30 cellular contexts compared by ENCODE assay signal in genomic region chr2:56195563-56195962, GRCh38. TPM values are rescaled to one million over a fixed set of nuclear protein-coding genes. Genes with fewer than 3 reads are reported as not detected.
DNase-seq lines count a peak whose midpoint lies in the region; ATAC-seq, FAIRE-seq and TF ChIP-seq lines count a peak whose summit lies in the region.
"Had no signal": no experiment of that assay in that cellular context is flagged by ENCODE, and none has a peak within 500 bp of the region (broad histone marks: within the 10 kb centered on the region; RNA-seq: fewer than 3 reads in every experiment).

No MANE protein-coding gene starts in this region.

- H3K4me1 ChIP-seq in ACC112 (ENCODE audit: control insufficient read depth, insufficient read depth, low read length, unreplicated experiment) (peaks cover 8% of the 10 kb centered on the region), GM23338 (ENCODE audit: insufficient read depth) (no peaks in the 10 kb centered on the region), astrocyte (ENCODE audit: insufficient read depth, low read length) (no peaks in the 10 kb centered on the region)
- H3K4me1 ChIP-seq: BLaER1, Peyer's patch, spleen, transverse colon had no signal

- H3K9me2 ChIP-seq in GM23338 (ENCODE audit: insufficient read depth): no peaks in the 10 kb centered on the region

- no peak for ATAC-seq in GM23338
- ATAC-seq: activated CD8-positive, alpha-beta memory T cell treated with anti-CD3 and anti-CD28 coated beads, Interleukin-2, amount 10 ng/mL, durations not matched to agents 7 days and 5 days; activated T-cell treated with anti-CD3 and anti-CD28 coated beads, Interleukin-2, amount 50 U/mL, for 72 hours; natural killer cell; WTC11 had no signal

- no peaks in the 10 kb centered on the region for H3K9me3 ChIP-seq in astrocyte (ENCODE audit: insufficient read depth, low read depth, low read length)
- H3K9me3 ChIP-seq: BLaER1, Peyer's patch, spleen, transverse colon had no signal

- H3K4me3 Mint-ChIP-seq in GM23338: no peak overlapping the region
- H3K4me3 Mint-ChIP-seq in astrocyte (ENCODE audit: unreplicated experiment): no peak overlapping the region
- H3K4me3 Mint-ChIP-seq in CD14-positive monocyte: no peak overlapping the region
- H3K4me3 Mint-ChIP-seq: activated CD8-positive, alpha-beta memory T cell treated with anti-CD3 and anti-CD28 coated beads, Interleukin-2, amount 10 ng/mL, durations not matched to agents 7 days and 5 days; activated T-cell treated with anti-CD3 and anti-CD28 coated beads, Interleukin-2, amount 50 U/mL, for 72 hours; dendritic cell treated with granulocyte-macrophage colony-stimulating factor and Interleukin-4, amounts not matched to agents 40 ng/mL and 50 ng/mL, for 4 days; natural killer cell; WTC11 had no signal

- no peak for TF ChIP-seq CTCF in GM23338 (conservative IDR thresholded peaks at IDR 0.05; ENCODE audit: low read depth in 2 of 2)
- TF ChIP-seq CTCF in astrocyte (IDR thresholded peaks at IDR 0.05; ENCODE audit: insufficient read depth, low read depth, low read length): no peak
- no peak for TF ChIP-seq CTCF in fibroblast of villous mesenchyme (IDR thresholded peaks at IDR 0.05; ENCODE audit: insufficient read depth, low read depth, low read length)
- no peak for TF ChIP-seq CTCF in CD14-positive monocyte (IDR thresholded peaks at IDR 0.05)

- peak; percentile 20 for FAIRE-seq in astrocyte (lab: Jason Lieb, UNC)
- FAIRE-seq: endometrium, GM12891, kidney had no signal

- no peaks in the 10 kb centered on the region for H3K79me2 ChIP-seq in ACC112 (ENCODE audit: control insufficient read depth, insufficient read depth, low read length, unreplicated experiment)
- no peaks in the 10 kb centered on the region for H3K79me2 ChIP-seq in GM23338 (replicated peaks; ENCODE audit: insufficient read depth)
- H3K79me2 ChIP-seq in astrocyte (ENCODE audit: insufficient read depth, low read length): no peaks in the 10 kb centered on the region

- no peaks in the 10 kb centered on the region for H3F3A ChIP-seq in GM23338 (replicated peaks; ENCODE audit: low read depth)

- intact Hi-C loops in CD14-positive monocyte (cut with micrococcal nuclease): no loop called here

- in situ Hi-C loops in KBM-7 (cut with MboI; ENCODE audit: low pct_unique_long_range_greater_than_20kb, low sequenced_read_pairs): no loop called here

- H3K36me3 Mint-ChIP-seq in GM23338 (ENCODE audit: low read depth) (no peaks in the 10 kb centered on the region), astrocyte (ENCODE audit: low read depth, unreplicated experiment) (peaks cover 9% of the 10 kb centered on the region), CD14-positive monocyte (no peaks in the 10 kb centered on the region)
- H3K36me3 Mint-ChIP-seq: activated CD8-positive, alpha-beta memory T cell treated with anti-CD3 and anti-CD28 coated beads, Interleukin-2, amount 10 ng/mL, durations not matched to agents 7 days and 5 days; natural killer cell; WTC11 had no signal

- H4K20me1 ChIP-seq in GM23338 (replicated peaks; ENCODE audit: insufficient read depth) (0 out of 2 replicates have a peak, but pooled peaks cover 3% of the 10 kb centered on the region), astrocyte (ENCODE audit: insufficient read depth, low read length) (no peaks in the 10 kb centered on the region)
- H4K20me1 ChIP-seq: BLaER1 had no signal

- H3K27me3 Mint-ChIP-seq in GM23338 (ENCODE audit: insufficient read depth, low read depth, poor library complexity) (peaks cover 17% of the 10 kb centered on the region), astrocyte (ENCODE audit: low read depth, unreplicated experiment) (peaks cover 6% of the 10 kb centered on the region), CD14-positive monocyte (ENCODE audit: low read depth in 3 of 3) (peaks cover 0 to 9% (median 8%) of the 10 kb centered on the region in 3 donors)
- H3K27me3 Mint-ChIP-seq: activated CD8-positive, alpha-beta memory T cell treated with anti-CD3 and anti-CD28 coated beads, Interleukin-2, amount 10 ng/mL, durations not matched to agents 7 days and 5 days had no signal

- H3K27ac ChIP-seq in ACC112 (ENCODE audit: low read depth, low read length): no peak overlapping the region
- no peak overlapping the region for H3K27ac ChIP-seq in GM23338 (ENCODE audit: low read depth)
- H3K27ac ChIP-seq in astrocyte (ENCODE audit: low read depth, low read length): no peak overlapping the region
- H3K27ac ChIP-seq: BLaER1, Peyer's patch, spleen, transverse colon had no signal

- H3K4me2 ChIP-seq in GM23338: no peak overlapping the region
- no peak overlapping the region for H3K4me2 ChIP-seq in astrocyte (ENCODE audit: low read length)
- H3K4me2 ChIP-seq: BLaER1 had no signal

- H2AFZ ChIP-seq in ACC112 (ENCODE audit: low read length, unreplicated experiment) (peak overlapping the region; percentile 45), GM23338 (no peak overlapping the region), astrocyte (ENCODE audit: low read depth, low read length) (no peak overlapping the region)

- no peak overlapping the region for H3K9ac ChIP-seq in astrocyte (ENCODE audit: low read length)
- H3K9ac ChIP-seq: BLaER1 had no signal

- H3K36me3 ChIP-seq in ACC112 (ENCODE audit: insufficient read depth, low read length) (no peaks in the 10 kb centered on the region), GM23338 (ENCODE audit: insufficient read depth) (no peaks in the 10 kb centered on the region), astrocyte (ENCODE audit: insufficient read depth, low read length) (no peaks in the 10 kb centered on the region)
- H3K36me3 ChIP-seq: BLaER1, Peyer's patch, spleen, transverse colon had no signal

- H3K4me3 ChIP-seq in ACC112 (ENCODE audit: low read depth, low read length) (no peak overlapping the region), GM23338 (no peak overlapping the region), astrocyte (ENCODE audit: insufficient read depth, low read depth, low read length) (no peak overlapping the region), fibroblast of villous mesenchyme (ENCODE audit: low read depth, low read length) (no peak overlapping the region)
- H3K4me3 ChIP-seq: BLaER1, Peyer's patch, spleen, transverse colon had no signal

- peak overlapping the region; percentile 35; the same call in 1 of the 2 replicates for H3K27ac Mint-ChIP-seq in GM23338
- no peak overlapping the region for H3K27ac Mint-ChIP-seq in astrocyte (ENCODE audit: unreplicated experiment)
- no peak overlapping the region for H3K27ac Mint-ChIP-seq in CD14-positive monocyte
- H3K27ac Mint-ChIP-seq: activated CD8-positive, alpha-beta memory T cell treated with anti-CD3 and anti-CD28 coated beads, Interleukin-2, amount 10 ng/mL, durations not matched to agents 7 days and 5 days; activated T-cell treated with anti-CD3 and anti-CD28 coated beads, Interleukin-2, amount 50 U/mL, for 72 hours; dendritic cell treated with granulocyte-macrophage colony-stimulating factor and Interleukin-4, amounts not matched to agents 40 ng/mL and 50 ng/mL, for 4 days; natural killer cell; WTC11 had no signal

- H3K27me3 ChIP-seq in ACC112 (ENCODE audit: insufficient read depth, low read length): no peaks in the 10 kb centered on the region
- H3K27me3 ChIP-seq in GM23338 (ENCODE audit: insufficient read depth): peaks cover 7% of the 10 kb centered on the region; the same call in 1 of the 2 replicates
- H3K27me3 ChIP-seq in astrocyte (ENCODE audit: insufficient read depth, low read length): peaks cover 3% of the 10 kb centered on the region
- H3K27me3 ChIP-seq: BLaER1, Peyer's patch had no signal

- no peak for DNase-seq in GM23338 (ENCODE audit: low spot score)
- DNase-seq in astrocyte (ENCODE audit: low read depth): peak; percentile 35
- DNase-seq in fibroblast of villous mesenchyme (ENCODE audit: low read depth): peak; percentile 46
- no peak for DNase-seq in amygdala (lab: John Stamatoyannopoulos, UW)
- no peak for DNase-seq in CD14-positive monocyte (ENCODE audit: low spot score)
- no peak for DNase-seq in activated gamma-delta T cell (lab: John Stamatoyannopoulos, UW)
- DNase-seq in KBM-7: no peak
- DNase-seq: activated CD8-positive, alpha-beta memory T cell treated with anti-CD3 and anti-CD28 coated beads, Interleukin-2, amount 10 ng/mL, durations not matched to agents 7 days and 5 days; activated naive CD4-positive, alpha-beta T cell treated with Interleukin-2 at 50 U/mL for 16 hours; activated T-cell treated with anti-CD3 and anti-CD28 coated beads, Interleukin-2, amount 50 U/mL, for 72 hours; kidney; midbrain; natural killer cell; NCI-H1048; NCI-H1694; NCI-H2171 treated with DMSO at 0.1 percent for 48 hours; NCI-H524 treated with DMSO at 0.1 percent for 48 hours; NK-92 treated with Interleukin-12 subunit alpha and Interleukin-12 subunit beta, amount 100 ng/mL, for 24 hours; Peyer's patch; SHP77 treated with DMSO at 0.1 percent for 48 hours; spleen; SW 1271; transverse colon had no signal

- H3K4me1 Mint-ChIP-seq in GM23338 (peaks cover 3% of the 10 kb centered on the region; the same call in 1 of the 3 replicates), astrocyte (ENCODE audit: low read depth, unreplicated experiment) (peaks cover 20% of the 10 kb centered on the region), CD14-positive monocyte (no peaks in the 10 kb centered on the region)
- H3K4me1 Mint-ChIP-seq: activated CD8-positive, alpha-beta memory T cell treated with anti-CD3 and anti-CD28 coated beads, Interleukin-2, amount 10 ng/mL, durations not matched to agents 7 days and 5 days; natural killer cell; WTC11 had no signal

- H3K9me3 Mint-ChIP-seq in GM23338: no peaks in the 10 kb centered on the region
- H3K9me3 Mint-ChIP-seq in astrocyte (ENCODE audit: unreplicated experiment): no peaks in the 10 kb centered on the region
- no peaks in the 10 kb centered on the region for H3K9me3 Mint-ChIP-seq in CD14-positive monocyte
- H3K9me3 Mint-ChIP-seq: dendritic cell treated with granulocyte-macrophage colony-stimulating factor and Interleukin-4, amounts not matched to agents 40 ng/mL and 50 ng/mL, for 4 days; WTC11 had no signal

TF ChIP-seq in GM23338, 12 proteins besides CTCF, POLR2A, EP300 and RAD21 (continues in another document):
- TF ChIP-seq POLR2AphosphoS5 (IDR thresholded peaks at IDR 0.05; ENCODE audit: low read depth): no peak

RNA-seq across cellular contexts. Expression of gene CCDC85A, which starts 11.8 kb away (rescaled TPM):
- 0.24 and 0.47 TPM in 2 replicates for total RNA-seq in GM23338 (2014; rRNA removed; shearing (Covaris generic))
- polyA plus RNA-seq in GM23338 (2016; fragmentation: Nextera tagmentation; extraction: Ambion mirVana): 0.17 and 0.21 TPM in 2 replicates
- total RNA-seq in astrocyte: 6.1 and 8.9 TPM in 2 replicates
- 2.3 and 5.2 TPM in 2 replicates for total RNA-seq in fibroblast of villous mesenchyme
- polyA plus RNA-seq in CD14-positive monocyte: not detected
- total RNA-seq: activated CD8-positive, alpha-beta memory T cell treated with anti-CD3 and anti-CD28 coated beads, Interleukin-2, amount 10 ng/mL, durations not matched to agents 7 days and 5 days; activated T-cell treated with anti-CD3 and anti-CD28 coated beads, Interleukin-2, amount 50 U/mL, for 72 hours; fibroblast of lung; natural killer cell had no signal

Comparison
In these comparisons a context has a peak if more than half of its experiments do, and no peak if none do; other contexts are left out.
1. DNase-seq: peak in astrocyte (single experiment) and fibroblast of villous mesenchyme (single experiment); none in GM23338 (single experiment), amygdala (0 of 56), CD14-positive monocyte (single experiment), activated gamma-delta T cell (single experiment) and KBM-7 (single experiment).